ENCODE assay signal across 12 cellular contexts in the genomic region with DNA sequence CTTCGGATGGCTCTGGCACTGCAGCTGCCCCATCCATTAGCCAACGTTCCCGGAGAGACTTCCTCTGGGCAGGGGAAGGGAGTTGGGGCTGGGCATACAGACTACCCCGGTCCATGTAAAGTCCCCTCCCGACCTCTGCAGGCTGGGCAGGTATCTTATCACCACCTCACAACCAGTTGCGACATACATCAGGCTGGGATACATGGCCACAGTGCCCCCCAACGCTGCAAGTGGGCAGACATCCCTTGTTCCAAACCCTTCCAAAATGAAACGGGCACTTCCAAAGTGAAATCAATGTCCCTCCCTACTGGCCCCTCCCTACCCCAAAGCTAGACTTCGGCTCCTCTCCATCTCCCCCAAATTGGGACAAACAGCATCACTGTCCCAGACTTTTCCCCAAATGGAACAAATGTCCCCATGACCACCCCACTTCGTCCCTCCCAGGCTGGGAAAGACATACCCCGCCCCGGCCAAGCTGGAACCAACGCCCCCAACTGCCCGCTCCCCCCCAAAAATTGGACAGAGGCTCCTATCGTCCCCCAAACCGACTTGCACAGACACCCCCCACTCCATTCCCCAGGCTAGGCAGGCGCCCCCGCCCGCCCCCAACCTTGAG. TPM values are rescaled to one million over a fixed set of nuclear protein-coding genes. Genes with fewer than 3 reads are reported as not detected.
DNase-seq lines count a peak whose midpoint lies in the region; ATAC-seq and TF ChIP-seq lines count a peak whose summit lies in the region.
"Had no signal": no experiment of that assay in that cellular context is flagged by ENCODE, and none has a peak within 500 bp of the region (broad histone marks: within the 10 kb centered on the region; RNA-seq: fewer than 3 reads in every experiment).

No MANE protein-coding gene starts in this region.

- no peak overlapping the region for H3K27ac Mint-ChIP-seq in stimulated activated naive CD8-positive, alpha-beta T cell treated with anti-CD3 and anti-CD28 coated beads, Interleukin-15, amount 100 ng/mL, for 72 hours
- no peak overlapping the region for H3K27ac Mint-ChIP-seq in naive B cell

- ATAC-seq in stimulated activated naive CD8-positive, alpha-beta T cell treated with anti-CD3 and anti-CD28 coated beads, Interleukin-15, amount 100 ng/mL, for 72 hours, result no peak
- no peak for ATAC-seq in stimulated activated naive CD8-positive, alpha-beta T cell treated with anti-CD3 and anti-CD28 coated beads, Interleukin-15, Interleukin-2, amounts not matched to agents 100 U/mL and 50 U/mL, for 24 hours
- ATAC-seq in naive B cell (ENCODE audit: low read depth in 2 of 2) (no peak), GM18498 (IDR thresholded peaks at IDR 0.05; ENCODE audit: unreplicated experiment) (no peak), GM19467 (IDR thresholded peaks at IDR 0.05; ENCODE audit: unreplicated experiment) (no peak)

- peaks cover 12% of the 10 kb centered on the region for H3K27me3 ChIP-seq in brain microvascular endothelial cell (replicated peaks)

- no peaks in the 10 kb centered on the region for H3K36me3 ChIP-seq in brain microvascular endothelial cell (replicated peaks)
- H3K36me3 ChIP-seq: neutrophil had no signal

- no peak for TF ChIP-seq CTCF in brain microvascular endothelial cell (IDR thresholded peaks at IDR 0.05; ENCODE audit: low read depth, low read length, missing control alignments)

- no peak for DNase-seq in stimulated activated naive CD8-positive, alpha-beta T cell treated with anti-CD3 and anti-CD28 coated beads, Interleukin-15, amount 100 ng/mL, for 72 hours
- no peak for DNase-seq in stimulated activated naive CD8-positive, alpha-beta T cell treated with anti-CD3 and anti-CD28 coated beads, Interleukin-15, Interleukin-2, amounts not matched to agents 100 U/mL and 50 U/mL, for 24 hours
- DNase-seq in brain microvascular endothelial cell, result no peak
- DNase-seq in naive B cell, result no peak
- DNase-seq in NCI-H226, result no peak
- no peak for DNase-seq in NCI-H2029 (lab: John Stamatoyannopoulos, UW)
- DNase-seq: erythroblast, NCI-H1092, SHP77 had no signal

- in situ Hi-C loops in brain microvascular endothelial cell (cut with HindIII; ENCODE audit: low pct_ligation_motif_present, low sequenced_read_pairs), result no loop called here

- H3K36me3 Mint-ChIP-seq in naive B cell, result peaks cover 0 to 18% of the 10 kb centered on the region in 2 donors

- H3K27me3 Mint-ChIP-seq in stimulated activated naive CD8-positive, alpha-beta T cell treated with anti-CD3 and anti-CD28 coated beads, Interleukin-15, amount 100 ng/mL, for 72 hours, result peaks cover 53% of the 10 kb centered on the region
- peaks cover 33 to 57% (median 37%) of the 10 kb centered on the region in 3 donors for H3K27me3 Mint-ChIP-seq in naive B cell

- peak overlapping the region; percentile 29 to 31 for H3K4me3 Mint-ChIP-seq in stimulated activated naive CD8-positive, alpha-beta T cell treated with anti-CD3 and anti-CD28 coated beads, Interleukin-15, amount 100 ng/mL, for 72 hours
- H3K4me3 Mint-ChIP-seq in naive B cell, result peak overlapping the region in 6 of 8 donors; percentile 21 to 90 (median 68)

- peaks cover 36% of the 10 kb centered on the region for H3K4me1 Mint-ChIP-seq in stimulated activated naive CD8-positive, alpha-beta T cell treated with anti-CD3 and anti-CD28 coated beads, Interleukin-15, amount 100 ng/mL, for 72 hours
- peaks cover 20 to 22% (median 20%) of the 10 kb centered on the region in 3 donors for H3K4me1 Mint-ChIP-seq in naive B cell

- peaks cover 0 to 7% of the 10 kb centered on the region in 2 donors for H3K9me3 Mint-ChIP-seq in stimulated activated naive CD8-positive, alpha-beta T cell treated with anti-CD3 and anti-CD28 coated beads, Interleukin-15, amount 100 ng/mL, for 72 hours
- peaks cover 0 to 4% (median 0%) of the 10 kb centered on the region in 7 donors for H3K9me3 Mint-ChIP-seq in naive B cell

- H3K27ac ChIP-seq in brain microvascular endothelial cell, result no peak overlapping the region
- H3K27ac ChIP-seq: neutrophil had no signal

- H3K4me3 ChIP-seq in brain microvascular endothelial cell (ENCODE audit: low read depth, low read length), result peak overlapping the region; percentile 30

RNA-seq across cellular contexts. Expression of a gene that starts 5.0 kb away (rescaled TPM):
- polyA plus RNA-seq in naive B cell (ENCODE audit: low read depth in 6 of 6), result not detected

RNA-seq across cellular contexts. Expression of a gene that starts 15.7 kb away (rescaled TPM):
- under 1 TPM in 3 of 6 donors, not detected in 3; 0.16 to 0.53 (median 0.20) TPM for polyA plus RNA-seq in naive B cell (ENCODE audit: low read depth in 6 of 6)

RNA-seq across cellular contexts. Expression of a gene that starts 25.3 kb away (rescaled TPM):
- polyA plus RNA-seq in naive B cell (ENCODE audit: low read depth in 6 of 6), result 10 to 100 TPM; 38.5 to 55.6 (median 48.2) TPM

RNA-seq across cellular contexts. Expression of a gene that starts 28.7 kb away (rescaled TPM):
- not detected for polyA plus RNA-seq in naive B cell (ENCODE audit: low read depth in 6 of 6)

RNA-seq across cellular contexts. Expression of a gene that starts 28.9 kb away (rescaled TPM):
- polyA plus RNA-seq in naive B cell (ENCODE audit: low read depth in 6 of 6), result not detected
